In genomic region chr12:50088577-50089335, GRCh38 we compare ENCODE assay signal across 8 cellular contexts. TPM values are rescaled to one million over a fixed set of nuclear protein-coding genes. Genes with fewer than 3 reads are reported as not detected.
DNase-seq lines count a peak whose midpoint lies in the region; ATAC-seq, FAIRE-seq and TF ChIP-seq lines count a peak whose summit lies in the region.

No MANE protein-coding gene starts in this region.

- H3K4me3 ChIP-seq in skeletal muscle satellite cell (ENCODE audit: low read length) (peak overlapping the region; percentile 14), lower leg skin (ENCODE audit: low read depth, poor library complexity, severe bottlenecking) (no peak overlapping the region)

- no peak for TF ChIP-seq POLR2A in lower leg skin (IDR thresholded peaks at IDR 0.05)

- WGBS in lower leg skin, 2 donors, result 12 to 28% methylated on average over 3 of the region's 3 CpGs

- intact Hi-C loops in lower leg skin (cut with DNase I; ENCODE audit: low total_unique reads), result no loop called here

- peak overlapping the region; percentile 45 for H3K4me2 ChIP-seq in skeletal muscle satellite cell (ENCODE audit: low read length)

- TF ChIP-seq CTCF in lower leg skin (IDR thresholded peaks at IDR 0.05), result peak in 1 of 3 donors; percentile 49

- peaks cover 48% of the 10 kb centered on the region for H3K36me3 ChIP-seq in skeletal muscle satellite cell (ENCODE audit: insufficient read depth, low read length)

- DNase-seq in DMS53 treated with DMSO at 0.1 percent for 48 hours (lab: John Stamatoyannopoulos, UW; ENCODE audit: unreplicated experiment), result peak; percentile 72
- peak; percentile 63 for DNase-seq in HTR-8/SVneo (ENCODE audit: insufficient read length, low spot score)
- DNase-seq in OCI-M1 (lab: John Stamatoyannopoulos, UW), result peak; percentile 70
- DNase-seq in activated gamma-delta T cell treated with anti-CD3 and anti-CD28 coated beads, Interleukin-2, amount 50 U/mL, for 16 hours (ENCODE audit: low read depth), result peak; percentile 34
- peak; percentile 54 for DNase-seq in glomerular visceral epithelial cell (ENCODE audit: extremely low spot score)
- DNase-seq in lower leg skin (ENCODE audit: low spot score in 2 of 2), result no peak

- peak overlapping the region; percentile 47 for H3K9ac ChIP-seq in skeletal muscle satellite cell (ENCODE audit: low read depth, low read length)

- no peak for ATAC-seq in HG03159 (IDR thresholded peaks at IDR 0.05; ENCODE audit: unreplicated experiment)

- FAIRE-seq in HTR-8/SVneo (lab: Jason Lieb, UNC), result no peak

- H3K9me3 ChIP-seq in skeletal muscle satellite cell (replicated peaks; ENCODE audit: low read length), result no peaks in the 10 kb centered on the region

- peaks cover 25% of the 10 kb centered on the region for H3K4me1 ChIP-seq in skeletal muscle satellite cell (ENCODE audit: control insufficient read depth, insufficient read depth, low read length)

- H3K27me3 ChIP-seq in skeletal muscle satellite cell (ENCODE audit: control insufficient read depth, insufficient read depth, low read length), result no peaks in the 10 kb centered on the region

RNA-seq across cellular contexts. Expression of gene SMARCD1, which starts 3.6 kb away (rescaled TPM):
- 29.9 and 39.5 TPM in 2 replicates for total RNA-seq in skeletal muscle satellite cell (2012; rRNA removed)
- 10 to 100 TPM; 32.0 to 77.2 (median 45.1) TPM for total RNA-seq in lower leg skin

RNA-seq across cellular contexts. Expression of gene GPD1, which starts 15.1 kb away (rescaled TPM):
- 0.25 TPM in 1 of 2 replicates, not detected in the other for total RNA-seq in skeletal muscle satellite cell (2012; rRNA removed)
- 10 to 100 TPM; 29.9 to 38.8 (median 36.7) TPM for total RNA-seq in lower leg skin

RNA-seq across cellular contexts. Expression of gene COX14, which starts 23.3 kb away (rescaled TPM):
- total RNA-seq in skeletal muscle satellite cell (2012; rRNA removed), result 31.9 and 33.6 TPM in 2 replicates
- 10 to 100 TPM; 29.0 to 52.1 (median 36.8) TPM for total RNA-seq in lower leg skin

RNA-seq across cellular contexts. Expression of gene ASIC1, which starts 31.4 kb away (rescaled TPM):
- total RNA-seq in skeletal muscle satellite cell (2012; rRNA removed), result 0.76 and 0.87 TPM in 2 replicates
- 1 to 10 TPM in 1 of 4 donors, under 1 TPM in 3; 0.25 to 1.4 (median 0.42) TPM for total RNA-seq in lower leg skin

Comparison
In these comparisons a context has a peak if more than half of its experiments do, and no peak if none do; other contexts are left out.
1. DNase-seq: peak in DMS53 treated with DMSO at 0.1 percent for 48 hours (single experiment), HTR-8/SVneo (single experiment), OCI-M1 (single experiment), activated gamma-delta T cell treated with anti-CD3 and anti-CD28 coated beads, Interleukin-2, amount 50 U/mL, for 16 hours (single experiment) and glomerular visceral epithelial cell (single experiment); none in lower leg skin (0 of 2).